Comparison of ENCODE assay signal across 9 cellular contexts in the genomic region with DNA sequence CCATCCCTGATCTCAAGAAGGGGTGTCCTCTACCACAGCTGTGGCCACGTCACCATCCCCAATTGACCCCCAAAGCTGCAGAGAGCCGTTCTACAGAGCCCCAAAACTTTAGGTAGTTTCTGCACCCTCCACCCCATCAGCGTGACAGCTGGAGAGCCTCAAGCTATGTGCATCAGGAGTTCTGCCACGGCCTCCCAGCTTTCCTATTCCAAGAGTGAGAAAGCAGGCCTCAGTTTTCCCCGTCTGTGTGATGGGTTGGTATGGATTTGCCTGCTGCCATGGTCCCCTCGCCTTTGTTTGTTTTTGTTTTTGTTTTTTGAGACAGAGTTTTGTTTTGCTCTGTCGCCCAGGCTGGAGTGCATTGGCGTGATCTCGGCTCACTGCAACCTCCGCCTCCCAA. TPM values are rescaled to one million over a fixed set of nuclear protein-coding genes. Genes with fewer than 3 reads are reported as not detected.
DNase-seq lines count a peak whose midpoint lies in the region; ATAC-seq and TF ChIP-seq lines count a peak whose summit lies in the region.
"Had no signal": no experiment of that assay in that cellular context is flagged by ENCODE, and none has a peak within 500 bp of the region (broad histone marks: within the 10 kb centered on the region; RNA-seq: fewer than 3 reads in every experiment).

No MANE protein-coding gene starts in this region.

- H3K36me3 ChIP-seq in CD4-positive, alpha-beta memory T cell (ENCODE audit: insufficient read depth, low read length), result no peaks in the 10 kb centered on the region
- peaks cover 37% of the 10 kb centered on the region for H3K36me3 ChIP-seq in RWPE2 (ENCODE audit: low read depth)
- H3K36me3 ChIP-seq in esophagus squamous epithelium, result peaks cover 0 to 29% (median 9%) of the 10 kb centered on the region in 3 donors
- peaks cover 3 to 40% of the 10 kb centered on the region in 2 donors for H3K36me3 ChIP-seq in psoas muscle (ENCODE audit: insufficient read depth in 1 of 2, low read depth in 1 of 2)

- H3K4me3 Mint-ChIP-seq in CD4-positive, alpha-beta memory T cell, result peak overlapping the region; percentile 87 to 96 (median 90)

- peak overlapping the region; percentile 92 for H3K27ac ChIP-seq in CD4-positive, alpha-beta memory T cell (ENCODE audit: low read depth, low read length)
- H3K27ac ChIP-seq in RWPE2 (ENCODE audit: poor library complexity, severe bottlenecking) (peak overlapping the region; percentile 96), esophagus squamous epithelium (peak overlapping the region; percentile 97 to 100 (median 98)), psoas muscle (peak overlapping the region; percentile 94)

- peaks cover 13 to 49% of the 10 kb centered on the region in 2 donors for H3K36me3 Mint-ChIP-seq in CD4-positive, alpha-beta memory T cell

- no peaks in the 10 kb centered on the region for H3K27me3 ChIP-seq in CD4-positive, alpha-beta memory T cell (ENCODE audit: insufficient read depth, low read length)
- H3K27me3 ChIP-seq in RWPE2 (ENCODE audit: insufficient read depth, poor library complexity, severe bottlenecking) (no peaks in the 10 kb centered on the region), esophagus squamous epithelium (no peaks in the 10 kb centered on the region), psoas muscle (ENCODE audit: insufficient read depth in 3 of 3, low read length in 2 of 3) (no peaks in the 10 kb centered on the region)

- TF ChIP-seq CTCF in RWPE2 (IDR thresholded peaks at IDR 0.05; ENCODE audit: poor library complexity, severe bottlenecking), result no peak
- TF ChIP-seq CTCF in esophagus squamous epithelium (IDR thresholded peaks at IDR 0.05), result no peak
- no peak for TF ChIP-seq CTCF in psoas muscle (IDR thresholded peaks at IDR 0.05)

- 24 to 49% methylated on average over 10 of the region's 10 CpGs for WGBS in esophagus squamous epithelium, 2 donors
- 63 to 77% (median 64%) methylated on average over 10 of the region's 10 CpGs for WGBS in psoas muscle, 3 donors

- no peak for ATAC-seq in RWPE2 (ENCODE audit: low read depth)
- no peak for ATAC-seq in psoas muscle
- ATAC-seq in HG02678 (IDR thresholded peaks at IDR 0.05; ENCODE audit: unreplicated experiment), result no peak
- no peak for ATAC-seq in HG03354 (IDR thresholded peaks at IDR 0.05; ENCODE audit: poor library complexity, severe bottlenecking, unreplicated experiment)

- peaks cover 46 to 85% (median 61%) of the 10 kb centered on the region in 4 donors for H3K4me1 Mint-ChIP-seq in CD4-positive, alpha-beta memory T cell

- peak in 1 of 5 donors; percentile 7 for DNase-seq in CD4-positive, alpha-beta memory T cell
- DNase-seq in RWPE2 (ENCODE audit: low spot score), result no peak
- DNase-seq in esophagus squamous epithelium (lab: John Stamatoyannopoulos, UW), result no peak
- no peak for DNase-seq in psoas muscle
- no peak for DNase-seq in central memory CD4-positive, alpha-beta T cell
- DNase-seq in stimulated activated CD4-positive, alpha-beta T cell treated with anti-CD3 and anti-CD28 coated beads, Interleukin-2, amount 100 ng/mL, for 24 hours, result no peak
- DNase-seq: NCI-H510A treated with DMSO at 0.1 percent for 48 hours had no signal

- no peak for TF ChIP-seq POLR2A in esophagus squamous epithelium (IDR thresholded peaks at IDR 0.05)

- H3K9me3 Mint-ChIP-seq in CD4-positive, alpha-beta memory T cell, result peaks cover 0 to 2% (median 0%) of the 10 kb centered on the region in 8 donors

- no peaks in the 10 kb centered on the region for H3K9me3 ChIP-seq in CD4-positive, alpha-beta memory T cell (ENCODE audit: control insufficient read depth in 1 of 2, low read length in 2 of 2)
- H3K9me3 ChIP-seq in RWPE2 (ENCODE audit: severe bottlenecking), result no peaks in the 10 kb centered on the region
- H3K9me3 ChIP-seq in esophagus squamous epithelium, result no peaks in the 10 kb centered on the region
- no peaks in the 10 kb centered on the region for H3K9me3 ChIP-seq in psoas muscle

- CTCF ChIA-PET in CD4-positive, alpha-beta memory T cell (lab: Charles Lee; ENCODE audit: partially characterized antibody), result interaction anchor here (1.4 to 2.9 kb wide), 2 partner anchors 17 to 21 kb away, joined by 4 to 16 read pairs; no protein-coding TSS in a partner anchor

- no peaks in the 10 kb centered on the region for H3K27me3 Mint-ChIP-seq in CD4-positive, alpha-beta memory T cell

- intact Hi-C loops in CD4-positive, alpha-beta memory T cell (cut with micrococcal nuclease), result loop anchor here (5.0 kb wide), 2 partner anchors 142 to 252 kb away; partner anchors contain the start of genes RELB and TOMM40
- intact Hi-C loops in esophagus squamous epithelium (cut with DNase I) (no loop called here), psoas muscle (cut with DNase I) (loop anchor here in 1 of 2 donors (10.0 kb wide), 1 partner anchor 1035 kb away; the partner anchor contains the start of gene DMPK)

- H3K4me1 ChIP-seq in CD4-positive, alpha-beta memory T cell (ENCODE audit: insufficient read depth, low read length), result peaks cover 66% of the 10 kb centered on the region
- H3K4me1 ChIP-seq in RWPE2 (ENCODE audit: insufficient read depth, poor library complexity, severe bottlenecking) (peaks cover 20% of the 10 kb centered on the region), esophagus squamous epithelium (peaks cover 61 to 95% (median 64%) of the 10 kb centered on the region in 3 donors), psoas muscle (peaks cover 36% of the 10 kb centered on the region)

- peak overlapping the region; percentile 95 to 100 (median 98) for H3K27ac Mint-ChIP-seq in CD4-positive, alpha-beta memory T cell

- POLR2A ChIA-PET in CD4-positive, alpha-beta memory T cell (lab: Charles Lee; ENCODE audit: partially characterized antibody), result interaction anchor here (1.4 to 1.5 kb wide), 2 partner anchors 22 to 26 kb away, joined by 5 to 6 read pairs; no protein-coding TSS in a partner anchor

- peak overlapping the region; percentile 52 to 64 for H3K4me3 ChIP-seq in CD4-positive, alpha-beta memory T cell (ENCODE audit: low read length in 2 of 2)
- peak overlapping the region; percentile 97 for H3K4me3 ChIP-seq in RWPE2 (ENCODE audit: severe bottlenecking)
- H3K4me3 ChIP-seq in esophagus squamous epithelium, result peak overlapping the region; percentile 70 to 92 (median 76)
- H3K4me3 ChIP-seq in psoas muscle, result peak overlapping the region; percentile 97

RNA-seq across cellular contexts. Expression of gene BCL3, which starts 1.5 kb away (rescaled TPM):
- total RNA-seq in CD4-positive, alpha-beta memory T cell, result 10 to 100 TPM; 10.9 to 11.8 TPM
- 10 to 100 TPM in 1 of 2 donors, 1 to 10 TPM in 1; 3.9 to 15.0 TPM for polyA plus RNA-seq in CD4-positive, alpha-beta memory T cell
- total RNA-seq in esophagus squamous epithelium, result 10 to 100 TPM; 26.6 to 88.9 (median 51.4) TPM
- total RNA-seq in psoas muscle, result 10 to 100 TPM; 13.3 to 36.4 (median 25.3) TPM
- polyA plus RNA-seq in psoas muscle, result 10 to 100 TPM in 1 of 3 donors, 1 to 10 TPM in 2; 5.7 to 13.2 (median 7.8) TPM

RNA-seq across cellular contexts. Expression of gene CBLC, which starts 27.7 kb away (rescaled TPM):
- total RNA-seq in CD4-positive, alpha-beta memory T cell, result not detected
- not detected for polyA plus RNA-seq in CD4-positive, alpha-beta memory T cell
- 10 to 100 TPM; 26.9 to 75.7 (median 49.1) TPM for total RNA-seq in esophagus squamous epithelium
- under 1 TPM in 1 of 4 donors, not detected in 3; 0.34 TPM for total RNA-seq in psoas muscle
- polyA plus RNA-seq in psoas muscle, result under 1 TPM in 1 of 3 donors, not detected in 2; 0.08 TPM

RNA-seq across cellular contexts. Expression of gene CEACAM16, which starts 51.0 kb away (rescaled TPM):
- not detected for total RNA-seq in CD4-positive, alpha-beta memory T cell
- not detected for polyA plus RNA-seq in CD4-positive, alpha-beta memory T cell
- not detected for total RNA-seq in esophagus squamous epithelium
- not detected for total RNA-seq in psoas muscle
- under 1 TPM in 2 of 3 donors, not detected in 1; 0.03 to 0.08 TPM for polyA plus RNA-seq in psoas muscle

RNA-seq across cellular contexts. Expression of gene BCAM, which starts 58.9 kb away (rescaled TPM):
- total RNA-seq in CD4-positive, alpha-beta memory T cell, result not detected
- polyA plus RNA-seq in CD4-positive, alpha-beta memory T cell, result not detected
- total RNA-seq in esophagus squamous epithelium (10 to 100 TPM in 3 of 4 donors, 1 to 10 TPM in 1; 7.2 to 24.8 (median 17.6) TPM), psoas muscle (10 to 100 TPM; 20.0 to 44.9 (median 25.0) TPM)
- polyA plus RNA-seq in psoas muscle, result 10 to 100 TPM; 12.5 to 15.8 (median 15.7) TPM

Comparison
In these comparisons a context has a peak if more than half of its experiments do, and no peak if none do; other contexts are left out.
1. RNA of gene CBLC, which starts 27.7 kb away (total RNA-seq): 26.9 to 75.7 TPM in esophagus squamous epithelium; not detected in CD4-positive, alpha-beta memory T cell and 0.34 TPM in psoas muscle; every median in the first group is over 10 times any median in the second.
2. Peak in every context shown above with its lines, with median percentiles within 50 percentile points of each other: H3K27ac ChIP-seq and H3K4me3 ChIP-seq.